ENCODE assay signal across 1 cellular context in genomic region chr17:68482576-68483001, GRCh38.
TF ChIP-seq lines count a peak whose summit lies in the region.

No MANE protein-coding gene starts in this region.

TF ChIP-seq in HepG2, 621 proteins besides CTCF, POLR2A, EP300 and RAD21 (continued from another document):
- TF ChIP-seq SKIL (CRISPR knock-in tag; IDR thresholded peaks at IDR 0.05; ENCODE audit: borderline replicate concordance), result peak; percentile 83
- TF ChIP-seq NKX3-1 (CRISPR knock-in tag; IDR thresholded peaks at IDR 0.05), result peak; percentile 51; the same call in 1 of the 2 replicates
- TF ChIP-seq PITX1 (CRISPR knock-in tag; IDR thresholded peaks at IDR 0.05), result peak; percentile 98
- peak; percentile 99 for TF ChIP-seq ZNF609 (CRISPR knock-in tag; IDR thresholded peaks at IDR 0.05; ENCODE audit: borderline replicate concordance)
- peak; percentile 97 for TF ChIP-seq NR2F2 (IDR thresholded peaks at IDR 0.05; ENCODE audit: borderline replicate concordance, low read depth)
- TF ChIP-seq ZFP41 (CRISPR knock-in tag; IDR thresholded peaks at IDR 0.05; ENCODE audit: borderline replicate concordance), result no peak
- peak; percentile 96 for TF ChIP-seq HMG20B (CRISPR knock-in tag; conservative IDR thresholded peaks at IDR 0.05)
- peak; percentile 99 for TF ChIP-seq ZNF503 (CRISPR knock-in tag; IDR thresholded peaks at IDR 0.05)
- TF ChIP-seq ZNF143 (CRISPR knock-in tag; IDR thresholded peaks at IDR 0.05), result no peak
- peak; percentile 87 for TF ChIP-seq SP5 (CRISPR knock-in tag; IDR thresholded peaks at IDR 0.05; ENCODE audit: borderline replicate concordance, low read depth)
- peak; percentile 32 to 56; a peak in 1 of 4 replicates for TF ChIP-seq NR2F1 (CRISPR knock-in tag; IDR thresholded peaks at IDR 0.05)
- TF ChIP-seq NCOA2 (CRISPR knock-in tag; IDR thresholded peaks at IDR 0.05), result peak; percentile 99
- peak; percentile 69; the same call in 1 of the 2 replicates for TF ChIP-seq SP140L (CRISPR knock-in tag; IDR thresholded peaks at IDR 0.05; ENCODE audit: borderline replicate concordance)
- no peak for TF ChIP-seq ZC3H4 (CRISPR knock-in tag; IDR thresholded peaks at IDR 0.05; ENCODE audit: borderline replicate concordance)
- TF ChIP-seq MIER2 (CRISPR knock-in tag; IDR thresholded peaks at IDR 0.05), result 0 out of 2 replicates have a peak, but pooled peaks have one; percentile 29
- TF ChIP-seq HNF4A (CRISPR knock-in tag; IDR thresholded peaks at IDR 0.05), result peak; percentile 85
- peak; percentile 97 for TF ChIP-seq RXRB (CRISPR knock-in tag; IDR thresholded peaks at IDR 0.05; ENCODE audit: borderline replicate concordance)
- peak; percentile 67; the same call in 1 of the 2 replicates for TF ChIP-seq ZNF331 (CRISPR knock-in tag; IDR thresholded peaks at IDR 0.05)
- TF ChIP-seq ZNF382 (CRISPR knock-in tag; IDR thresholded peaks at IDR 0.05; ENCODE audit: borderline replicate concordance), result no peak
- peak; percentile 48; the same call in 1 of the 2 replicates for TF ChIP-seq TBX3 (IDR thresholded peaks at IDR 0.05; ENCODE audit: borderline replicate concordance)
- peak; percentile 42 for TF ChIP-seq SAP130 (CRISPR knock-in tag; IDR thresholded peaks at IDR 0.05; ENCODE audit: low read depth)
- peak; percentile 65 for TF ChIP-seq HNF1A (IDR thresholded peaks at IDR 0.05; ENCODE audit: low read depth)
- TF ChIP-seq HNF1A (CRISPR knock-in tag; IDR thresholded peaks at IDR 0.05; ENCODE audit: borderline replicate concordance), result peak; percentile 82; the same call in 1 of the 2 replicates
- 0 out of 2 replicates have a peak, but pooled peaks have one; percentile 11 for TF ChIP-seq STAG1 (CRISPR knock-in tag; IDR thresholded peaks at IDR 0.05)
- TF ChIP-seq KLF11 (CRISPR knock-in tag; IDR thresholded peaks at IDR 0.05), result peak; percentile 68
- TF ChIP-seq ARID5B (CRISPR knock-in tag; IDR thresholded peaks at IDR 0.05), result peak; percentile 88
- peak; percentile 63; the same call in 1 of the 2 replicates for TF ChIP-seq ZKSCAN8 (CRISPR knock-in tag; IDR thresholded peaks at IDR 0.05; ENCODE audit: borderline replicate concordance)
- peak; percentile 46 for TF ChIP-seq TEAD3 (CRISPR knock-in tag; optimal IDR thresholded peaks at IDR 0.05; ENCODE audit: borderline replicate concordance)
- TF ChIP-seq PHF21A (CRISPR knock-in tag; IDR thresholded peaks at IDR 0.05), result peak; percentile 76; the same call in 1 of the 2 replicates
- TF ChIP-seq DPF2 (CRISPR knock-in tag; IDR thresholded peaks at IDR 0.05; ENCODE audit: borderline replicate concordance, low read depth), result peak; percentile 72; the same call in 1 of the 2 replicates
- TF ChIP-seq SOX6 (IDR thresholded peaks at IDR 0.05), result no peak
- peak; percentile 98 for TF ChIP-seq SOX6 (CRISPR knock-in tag; IDR thresholded peaks at IDR 0.05)
- no peak for TF ChIP-seq FOXA1 (IDR thresholded peaks at IDR 0.05)
- peak; percentile 83 for TF ChIP-seq FOXA1 (CRISPR knock-in tag; IDR thresholded peaks at IDR 0.05)
- peak; percentile 44; the same call in 1 of the 2 replicates for TF ChIP-seq ZNF281 (CRISPR knock-in tag; IDR thresholded peaks at IDR 0.05; ENCODE audit: borderline replicate concordance)
- TF ChIP-seq FOXA3 (CRISPR knock-in tag; IDR thresholded peaks at IDR 0.05), result peak; percentile 73
- TF ChIP-seq HDAC1 (CRISPR knock-in tag; IDR thresholded peaks at IDR 0.05), result peak; percentile 77
- TF ChIP-seq GATAD2A (CRISPR knock-in tag; IDR thresholded peaks at IDR 0.05), result peak; percentile 87
- TF ChIP-seq HOXD1 (CRISPR knock-in tag; IDR thresholded peaks at IDR 0.05), result peak; percentile 88
TF ChIP-seq in HepG2: peak in this region for 111.
